11 cellular contexts compared by ENCODE assay signal in the genomic region with DNA sequence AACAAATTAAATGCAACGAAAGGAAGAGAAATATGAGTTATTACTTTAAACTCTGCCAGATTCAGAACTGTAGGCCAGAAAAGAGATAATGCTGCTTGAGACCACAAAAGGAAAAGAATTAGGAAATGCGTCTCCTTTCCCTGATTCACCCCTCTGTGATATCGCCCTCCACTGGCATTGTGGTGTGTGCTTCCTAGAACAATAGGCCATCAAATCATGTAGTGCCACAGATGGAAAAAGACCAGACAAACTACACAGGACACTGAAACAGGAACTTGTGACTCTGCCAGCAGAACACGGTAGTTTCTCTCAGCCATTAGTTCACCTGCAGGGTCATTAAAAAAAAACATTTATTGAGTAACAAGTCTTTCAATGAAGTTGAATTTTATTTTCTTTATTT. TPM values are rescaled to one million over a fixed set of nuclear protein-coding genes. Genes with fewer than 3 reads are reported as not detected.
DNase-seq lines count a peak whose midpoint lies in the region; ATAC-seq and TF ChIP-seq lines count a peak whose summit lies in the region.
"Had no signal": no experiment of that assay in that cellular context is flagged by ENCODE, and none has a peak within 500 bp of the region (broad histone marks: within the 10 kb centered on the region; RNA-seq: fewer than 3 reads in every experiment).

No MANE protein-coding gene starts in this region.

- no TSS peak for BruUV-seq in Panc1 (replicated peaks; lab: Mats Ljungman, UMichigan)

- peak; percentile 58 for DNase-seq in GM03348 (ENCODE audit: low spot score)
- no peak for DNase-seq in Panc1 (ENCODE audit: low read depth, low spot score)
- DNase-seq in fibroblast of villous mesenchyme (ENCODE audit: low read depth) = no peak
- no peak for DNase-seq in sciatic nerve (ENCODE audit: low spot score)
- DNase-seq in NCI-H524 treated with DMSO at 0.1 percent for 48 hours (lab: John Stamatoyannopoulos, UW) = no peak
- no peak for DNase-seq in activated CD4-positive, alpha-beta T cell treated with anti-CD3 and anti-CD28 coated beads for 4 hours
- DNase-seq in GM10248 (ENCODE audit: extremely low spot score) = no peak
- DNase-seq in OCI-M2 (lab: John Stamatoyannopoulos, UW; ENCODE audit: unreplicated experiment) = no peak
- DNase-seq: activated gamma-delta T cell, glutamatergic neuron, NCI-H2171 treated with DMSO at 0.1 percent for 48 hours had no signal

- no peak overlapping the region for H3K4me3 ChIP-seq in Panc1 (ENCODE audit: low read depth in 2 of 2, low read length in 2 of 2)
- no peak overlapping the region for H3K4me3 ChIP-seq in fibroblast of villous mesenchyme (ENCODE audit: low read depth, low read length)

- no peak for ATAC-seq in Panc1
- peak; percentile 67 for ATAC-seq in sciatic nerve

- H3K36me3 ChIP-seq in Panc1 (ENCODE audit: control insufficient read depth, insufficient read depth, low read length) = no peaks in the 10 kb centered on the region

- TF ChIP-seq CTCF in Panc1 (IDR thresholded peaks at IDR 0.05) = peak; percentile 67
- TF ChIP-seq CTCF in fibroblast of villous mesenchyme (IDR thresholded peaks at IDR 0.05; ENCODE audit: insufficient read depth, low read depth, low read length) = peak; percentile 41
- no peak for TF ChIP-seq CTCF in GM10248 (IDR thresholded peaks at IDR 0.05; ENCODE audit: control extremely low read depth, extremely low read depth, low read depth, missing control alignments)

- in situ Hi-C loops in Panc1 (cut with HindIII; ENCODE audit: low pct_unique_long_range_greater_than_20kb, low sequenced_read_pairs) = no loop called here

- H3K27ac ChIP-seq in Panc1 (ENCODE audit: low read length) = no peak overlapping the region

- CTCF ChIA-PET in Panc1 (lab: Charles Lee) (interaction anchor here (0.6 to 0.7 kb wide), 2 partner anchors 15 to 89 kb away, joined by 3 to 4 read pairs; partner anchors contain the start of gene LAMA4), GM10248 (lab: Yijun Ruan, JAX) (interaction anchor here (0.8 to 2.1 kb wide), 6 partner anchors 9 to 30 kb away, joined by 3 to 9 read pairs (median 4); no protein-coding TSS in a partner anchor)

- H3K4me1 ChIP-seq in Panc1 (ENCODE audit: control insufficient read depth, insufficient read depth, low read length) = no peaks in the 10 kb centered on the region

- no peaks in the 10 kb centered on the region for H3K27me3 ChIP-seq in Panc1 (ENCODE audit: control insufficient read depth, insufficient read depth, low read length)

- no peaks in the 10 kb centered on the region for H3K9me3 ChIP-seq in Panc1 (ENCODE audit: control insufficient read depth, insufficient read depth, low read depth, low read length)

- intact Hi-C loops in Panc1 (cut with micrococcal nuclease; ENCODE audit: unreplicated experiment) (no loop called here), sciatic nerve (cut with DNase I) (no loop called here)

- POLR2A ChIA-PET in Panc1 (lab: Charles Lee) (no interaction called here), GM10248 (lab: Yijun Ruan, JAX) (no interaction called here)

RNA-seq across cellular contexts. Expression of gene LAMA4, which starts 14.8 kb away (rescaled TPM):
- 11.9 TPM for total RNA-seq in Panc1 (2021; ENCODE audit: unreplicated experiment)
- 7.5 TPM for polyA plus RNA-seq in Panc1 (2012; ENCODE audit: insufficient read length)
- 197 and 481 TPM in 2 replicates for total RNA-seq in fibroblast of villous mesenchyme
- 332 TPM for total RNA-seq in sciatic nerve

Comparison
In these comparisons a context has a peak if more than half of its experiments do, and no peak if none do; other contexts are left out.
1. RNA of gene LAMA4, which starts 14.8 kb away (total RNA-seq): 197 to 481 TPM in fibroblast of villous mesenchyme and 332 TPM in sciatic nerve (single experiment); 11.9 TPM in Panc1 (single experiment); every median in the first group is over 10 times any median in the second.